Comparison of ENCODE assay signal across 26 cellular contexts in the genomic region with DNA sequence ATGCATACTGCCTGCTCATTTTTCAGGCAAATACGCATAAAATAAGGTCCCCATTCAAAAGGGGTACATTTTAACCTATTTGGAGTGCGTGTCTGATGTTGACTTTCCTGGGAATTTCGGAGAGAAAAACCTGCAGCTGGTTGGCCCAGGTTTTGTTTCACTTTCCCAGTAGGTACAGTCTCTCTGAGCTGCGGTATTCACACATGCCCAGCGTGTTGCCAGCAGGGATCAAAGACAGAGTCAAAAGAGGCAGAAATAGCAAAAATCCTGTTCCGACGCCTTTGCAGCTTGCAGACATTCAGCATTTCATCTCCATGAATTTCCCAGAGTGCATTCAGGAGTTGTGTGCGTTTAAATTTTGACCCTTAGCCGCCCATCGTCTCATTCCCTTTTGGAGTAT.
"Had no signal": no experiment of that assay in that cellular context is flagged by ENCODE, and none has a peak within 500 bp of the region (broad histone marks: within the 10 kb centered on the region; RNA-seq: fewer than 3 reads in every experiment).

No MANE protein-coding gene starts in this region.

- H3K27me3 ChIP-seq: ascending aorta had no signal

- H3K4me3 Mint-ChIP-seq: activated naive CD8-positive, alpha-beta T cell treated with anti-CD3 and anti-CD28 coated beads, Interleukin-2, amount 50 U/mL, for 24 hours; activated T-cell treated with anti-CD3 and anti-CD28 coated beads, Interleukin-2, amount 50 U/mL, for 4 hours; central memory CD8-positive, alpha-beta T cell; T-helper 17 cell; WTC11 had no signal

- H3K36me3 ChIP-seq: ascending aorta had no signal

- H3K27ac Mint-ChIP-seq: activated naive CD4-positive, alpha-beta T cell treated with anti-CD3 and anti-CD28 coated beads, Interleukin-2, amount 50 U/mL, for 72 hours; activated naive CD8-positive, alpha-beta T cell treated with anti-CD3 and anti-CD28 coated beads, Interleukin-2, amount 50 U/mL, for 24 hours; T-helper 17 cell; WTC11 had no signal

- H3K4me1 ChIP-seq: ascending aorta had no signal

- H3K9me3 Mint-ChIP-seq: activated naive CD8-positive, alpha-beta T cell treated with anti-CD3 and anti-CD28 coated beads, Interleukin-2, amount 50 U/mL, for 24 hours; activated T-cell treated with anti-CD3 and anti-CD28 coated beads, Interleukin-2, amount 50 U/mL, for 4 hours; brain; WTC11 had no signal

- DNase-seq: activated CD4-positive, alpha-beta T cell treated with anti-CD3 and anti-CD28 coated beads for 48 hours; activated CD4-positive, alpha-beta T cell treated with anti-CD3 and anti-CD28 coated beads, Interleukin-2, amount 50 U/mL, for 48 hours; activated CD4-positive, CD25-positive, alpha-beta regulatory T cell treated with anti-CD3 and anti-CD28 coated beads, Interleukin-2, amount 50 U/mL, for 72 hours; activated CD8-positive, alpha-beta memory T cell treated with anti-CD3 and anti-CD28 coated beads for 24 hours; activated effector memory CD4-positive, alpha-beta T cell treated with anti-CD3 and anti-CD28 coated beads, Interleukin-2, amount 50 U/mL, for 16 hours; activated naive CD4-positive, alpha-beta T cell treated with Interleukin-2 at 50 U/mL for 16 hours; activated naive CD8-positive, alpha-beta T cell treated with anti-CD3 and anti-CD28 coated beads, Interleukin-2, amount 50 U/mL, for 24 hours; activated T-cell treated with anti-CD3 and anti-CD28 coated beads, Interleukin-2, amount 50 U/mL, for 4 hours; amniotic stem cell; MM.1S; NCI-H1105 treated with DMSO at 0.1 percent for 48 hours; NCI-H1436 treated with DMSO at 0.1 percent for 48 hours; NCI-H1930; NCI-H2107; NCI-H2171 treated with DMSO at 0.1 percent for 48 hours; NCI-H226; NCI-H526; NCI-H82; SIG-M5; T-helper 17 cell; T-helper 9 cell had no signal

- H3K27ac ChIP-seq: ascending aorta had no signal

- H3K4me1 Mint-ChIP-seq: activated naive CD8-positive, alpha-beta T cell treated with anti-CD3 and anti-CD28 coated beads, Interleukin-2, amount 50 U/mL, for 24 hours; central memory CD8-positive, alpha-beta T cell; T-helper 17 cell had no signal

- H3K27me3 Mint-ChIP-seq: activated naive CD8-positive, alpha-beta T cell treated with anti-CD3 and anti-CD28 coated beads, Interleukin-2, amount 50 U/mL, for 24 hours; brain; central memory CD8-positive, alpha-beta T cell; T-helper 17 cell had no signal

- H3K4me3 ChIP-seq: ascending aorta had no signal

- H3K36me3 Mint-ChIP-seq: activated naive CD4-positive, alpha-beta T cell treated with anti-CD3 and anti-CD28 coated beads, Interleukin-2, amount 50 U/mL, for 72 hours; brain; WTC11 had no signal
